Comparison of ENCODE assay signal across 9 cellular contexts in genomic region chr12:132610051-132610759, GRCh38. TPM values are rescaled to one million over a fixed set of nuclear protein-coding genes. Genes with fewer than 3 reads are reported as not detected.
DNase-seq lines count a peak whose midpoint lies in the region; ATAC-seq and TF ChIP-seq lines count a peak whose summit lies in the region.
"Had no signal": no experiment of that assay in that cellular context is flagged by ENCODE, and none has a peak within 500 bp of the region (broad histone marks: within the 10 kb centered on the region; RNA-seq: fewer than 3 reads in every experiment).

Gene LRCOL1 (minus strand): TSS chr12:132610582. CDS start chr12:132606251, 4,331 bp downstream.

- peaks cover 8% of the 10 kb centered on the region for H3K4me1 Mint-ChIP-seq in activated CD4-positive, alpha-beta T cell treated with anti-CD3 and anti-CD28 coated beads, Interleukin-2, amount 10 ng/mL, durations not matched to agents 7 days and 5 days

- H3K36me3 ChIP-seq in parathyroid adenoma (ENCODE audit: control insufficient read depth, insufficient read depth, low read length): no peaks in the 10 kb centered on the region

- POLR2A ChIA-PET in activated CD4-positive, alpha-beta T cell treated with anti-CD3 and anti-CD28 coated beads, Interleukin-2, amount 10 ng/mL, durations not matched to agents 7 days and 5 days (lab: Charles Lee): no interaction called here

- H3K9me3 Mint-ChIP-seq in activated CD4-positive, alpha-beta T cell treated with anti-CD3 and anti-CD28 coated beads, Interleukin-2, amount 10 ng/mL, durations not matched to agents 7 days and 5 days: peaks cover 4% of the 10 kb centered on the region

- peak within 1 kb of the TSS; percentile 27 for H2AFZ ChIP-seq in parathyroid adenoma

- H3K4me1 ChIP-seq in parathyroid adenoma: no peaks in the 10 kb centered on the region

- H3K9me3 ChIP-seq in parathyroid adenoma (ENCODE audit: control insufficient read depth, low read length): no peaks in the 10 kb centered on the region

- no peaks in the 10 kb centered on the region for H3K79me2 ChIP-seq in parathyroid adenoma

- H3K27me3 Mint-ChIP-seq in activated CD4-positive, alpha-beta T cell treated with anti-CD3 and anti-CD28 coated beads, Interleukin-2, amount 10 ng/mL, durations not matched to agents 7 days and 5 days: peaks cover 30% of the 10 kb centered on the region

- H3K27ac Mint-ChIP-seq in activated CD4-positive, alpha-beta T cell treated with anti-CD3 and anti-CD28 coated beads, Interleukin-2, amount 10 ng/mL, durations not matched to agents 7 days and 5 days: no peak within 1 kb of the TSS

- H3K27me3 ChIP-seq in parathyroid adenoma (ENCODE audit: control insufficient read depth, insufficient read depth, low read length): no peaks in the 10 kb centered on the region

- no peak within 1 kb of the TSS for H3K27ac ChIP-seq in parathyroid adenoma

- no peak for ATAC-seq in HG03135 (IDR thresholded peaks at IDR 0.05; ENCODE audit: unreplicated experiment)

- no peaks in the 10 kb centered on the region for H3K36me3 Mint-ChIP-seq in activated CD4-positive, alpha-beta T cell treated with anti-CD3 and anti-CD28 coated beads, Interleukin-2, amount 10 ng/mL, durations not matched to agents 7 days and 5 days (ENCODE audit: low read depth)

- no peak within 1 kb of the TSS for H3K9ac ChIP-seq in parathyroid adenoma

- DNase-seq in DMS79 treated with DMSO at 0.1 percent for 48 hours (lab: John Stamatoyannopoulos, UW) (peak; percentile 92), NCI-H69 (lab: John Stamatoyannopoulos, UW) (peak; percentile 58), fibroblast of the aortic adventitia (ENCODE audit: low read depth) (peak; percentile 70), NCI-H1694 (lab: John Stamatoyannopoulos, UW) (no peak)
- DNase-seq in activated CD4-positive, alpha-beta T cell treated with anti-CD3 and anti-CD28 coated beads, Interleukin-2, amount 10 ng/mL, durations not matched to agents 7 days and 5 days: no peak
- DNase-seq in activated CD4-positive, CD25-positive, alpha-beta regulatory T cell (lab: John Stamatoyannopoulos, UW): no peak

- peak within 1 kb of the TSS; percentile 45 for H3K4me2 ChIP-seq in parathyroid adenoma (ENCODE audit: low read length)

- TF ChIP-seq CTCF in fibroblast of the aortic adventitia (IDR thresholded peaks at IDR 0.05; ENCODE audit: insufficient read depth, low read length): no peak
- TF ChIP-seq CTCF in parathyroid adenoma (IDR thresholded peaks at IDR 0.05): no peak

- no peak within 1 kb of the TSS for H3K4me3 Mint-ChIP-seq in activated CD4-positive, alpha-beta T cell treated with anti-CD3 and anti-CD28 coated beads, Interleukin-2, amount 10 ng/mL, durations not matched to agents 7 days and 5 days

- CTCF ChIA-PET in activated CD4-positive, alpha-beta T cell treated with anti-CD3 and anti-CD28 coated beads, Interleukin-2, amount 10 ng/mL, durations not matched to agents 7 days and 5 days (lab: Charles Lee): interaction anchor here (1.1 to 1.9 kb wide), 2 partner anchors 9 to 15 kb away, joined by 3 to 9 read pairs; no protein-coding TSS in a partner anchor

- H3K4me3 ChIP-seq in fibroblast of the aortic adventitia (ENCODE audit: low read depth, low read length) (peak within 1 kb of the TSS; percentile 35), parathyroid adenoma (ENCODE audit: low read depth, low read length) (no peak within 1 kb of the TSS)
- H3K4me3 ChIP-seq: lung had no signal

RNA-seq across cellular contexts. Expression of gene LRCOL1, which starts in this region (rescaled TPM):
- not detected in 2 replicates for total RNA-seq in fibroblast of the aortic adventitia (ENCODE audit: low replicate concordance)
- not detected for total RNA-seq in activated CD4-positive, alpha-beta T cell treated with anti-CD3 and anti-CD28 coated beads, Interleukin-2, amount 10 ng/mL, durations not matched to agents 7 days and 5 days

Comparison
In these comparisons a context has a peak if more than half of its experiments do, and no peak if none do; other contexts are left out.
1. Peak in DNase-seq and H3K4me3 ChIP-seq in fibroblast of the aortic adventitia; RNA of the gene not detected or under 1 TPM.
2. DNase-seq: peak in DMS79 treated with DMSO at 0.1 percent for 48 hours (single experiment) and NCI-H69 (single experiment); none in activated CD4-positive, alpha-beta T cell treated with anti-CD3 and anti-CD28 coated beads, Interleukin-2, amount 10 ng/mL, durations not matched to agents 7 days and 5 days (single experiment), activated CD4-positive, CD25-positive, alpha-beta regulatory T cell (0 of 4) and NCI-H1694 (single experiment).